In the genomic region with DNA sequence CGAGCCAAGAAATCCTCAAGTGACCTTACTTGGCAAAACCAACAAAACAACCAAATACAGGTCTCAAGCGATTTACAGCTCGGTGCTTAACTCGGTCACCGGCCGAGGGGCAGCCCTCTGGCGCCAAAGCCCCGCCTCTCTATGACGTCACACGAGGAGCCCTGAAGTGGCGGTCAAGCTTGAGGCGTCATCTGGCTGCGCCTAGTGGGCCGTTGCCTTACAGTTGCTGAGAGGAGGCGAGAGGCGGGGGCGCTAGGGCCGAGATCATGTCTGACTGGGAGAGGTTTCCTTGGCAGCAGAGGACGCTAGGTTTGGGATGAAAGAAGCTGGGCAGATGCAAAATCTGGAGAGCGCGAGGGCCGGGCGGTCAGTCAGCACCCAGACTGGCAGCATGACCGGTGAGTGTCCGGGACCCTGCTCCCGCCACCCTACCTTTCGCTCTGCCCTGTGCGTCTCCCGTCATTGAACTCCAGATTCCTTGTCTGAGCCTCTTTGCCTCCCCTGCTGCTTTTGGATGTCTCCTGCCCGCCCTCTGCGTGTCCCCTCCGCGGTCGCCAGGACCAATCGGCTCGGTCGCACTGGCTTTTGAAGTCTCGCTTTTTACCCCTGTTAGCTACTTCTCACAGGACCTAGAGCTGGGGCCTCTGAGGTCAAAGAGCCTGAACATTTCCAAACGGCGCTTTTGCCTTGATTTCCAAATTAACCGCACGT, we compare ENCODE assay signal across 1 cellular context.
A peak's percentile ranks its signal among the peaks of the same experiment; 100 is the strongest.
TF ChIP-seq lines count a peak whose summit lies in the region.

A gene (plus strand): TSS at position 204 of the 711 bp plus-strand sequence. CDS start 113 bp downstream, at position 317.

TF ChIP-seq in H1, 55 proteins besides CTCF, POLR2A, EP300 and RAD21:
- peak; percentile 76 for TF ChIP-seq KDM4A (IDR thresholded peaks at IDR 0.05; ENCODE audit: low read depth, low read length, severe bottlenecking)
- TF ChIP-seq POU5F1 (IDR thresholded peaks at IDR 0.05; ENCODE audit: low read depth, low read length): no peak
- no peak for TF ChIP-seq BACH1 (IDR thresholded peaks at IDR 0.05; ENCODE audit: low read length)
- no peak for TF ChIP-seq CBX8 (IDR thresholded peaks at IDR 0.05; ENCODE audit: borderline replicate concordance, low read depth, low read length)
- TF ChIP-seq FOSL1 (IDR thresholded peaks at IDR 0.05; ENCODE audit: insufficient read depth, low read depth, low read length): no peak
- TF ChIP-seq, protein P1, sequence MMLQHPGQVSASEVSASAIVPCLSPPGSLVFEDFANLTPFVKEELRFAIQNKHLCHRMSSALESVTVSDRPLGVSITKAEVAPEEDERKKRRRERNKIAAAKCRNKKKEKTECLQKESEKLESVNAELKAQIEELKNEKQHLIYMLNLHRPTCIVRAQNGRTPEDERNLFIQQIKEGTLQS (IDR thresholded peaks at IDR 0.05; ENCODE audit: insufficient read depth, low read depth, low read length): peak; percentile 81
- TF ChIP-seq SP2 (IDR thresholded peaks at IDR 0.05; ENCODE audit: low read length): no peak
- peak; percentile 36; the same call in 1 of the 2 replicates for TF ChIP-seq CHD2 (IDR thresholded peaks at IDR 0.05; ENCODE audit: low read length)
- TF ChIP-seq SUZ12 (IDR thresholded peaks at IDR 0.05; ENCODE audit: low read length): no peak
- TF ChIP-seq RXRA (IDR thresholded peaks at IDR 0.05; ENCODE audit: insufficient read depth, low read depth, low read length): no peak
- TF ChIP-seq JUND (IDR thresholded peaks at IDR 0.05; ENCODE audit: low read length): peak; percentile 83
- no peak for TF ChIP-seq EGR1 (IDR thresholded peaks at IDR 0.05; ENCODE audit: borderline replicate concordance, low read depth, low read length)
- no peak for TF ChIP-seq EZH2 (IDR thresholded peaks at IDR 0.05; ENCODE audit: low read depth, low read length, severe bottlenecking)
- peak; percentile 99 for TF ChIP-seq CREB1 (IDR thresholded peaks at IDR 0.05)
- no peak for TF ChIP-seq CHD1 (IDR thresholded peaks at IDR 0.05; ENCODE audit: low read depth, low read length)
- no peak for TF ChIP-seq JUN (IDR thresholded peaks at IDR 0.05; ENCODE audit: low read depth, low read length)
- TF ChIP-seq PHF8 (conservative IDR thresholded peaks at IDR 0.05; ENCODE audit: low read depth, low read length): peak; percentile 76; the same call in 1 of the 2 replicates
- TF ChIP-seq SAP30 (IDR thresholded peaks at IDR 0.05; ENCODE audit: insufficient read depth, insufficient replicate concordance, low read length): peak; percentile 96
- no peak for TF ChIP-seq YY1 (IDR thresholded peaks at IDR 0.05; ENCODE audit: low read depth, low read length)
- TF ChIP-seq CBX5 (IDR thresholded peaks at IDR 0.05; ENCODE audit: low read depth, low read length): no peak
- TF ChIP-seq SIN3A (conservative IDR thresholded peaks at IDR 0.05 in 1 of 2, IDR thresholded peaks at IDR 0.05 in 1 of 2; ENCODE audit: low read depth in 1 of 2, low read length in 2 of 2): peak; percentile 84 to 98; a peak in 2 of 4 replicates
- no peak for TF ChIP-seq GTF2F1 (IDR thresholded peaks at IDR 0.05; ENCODE audit: borderline replicate concordance, low read depth, low read length)
- no peak for TF ChIP-seq NANOG (IDR thresholded peaks at IDR 0.05; ENCODE audit: insufficient read depth, low read depth, low read length, poor library complexity, severe bottlenecking)
- no peak for TF ChIP-seq SIX5 (IDR thresholded peaks at IDR 0.05; ENCODE audit: low read depth, low read length)
- TF ChIP-seq SRF (IDR thresholded peaks at IDR 0.05; ENCODE audit: low read depth, low read length): peak; percentile 54
- TF ChIP-seq RBBP5 (IDR thresholded peaks at IDR 0.05; ENCODE audit: borderline replicate concordance, low read depth, low read length): peak; percentile 45
- TF ChIP-seq, protein P2, sequence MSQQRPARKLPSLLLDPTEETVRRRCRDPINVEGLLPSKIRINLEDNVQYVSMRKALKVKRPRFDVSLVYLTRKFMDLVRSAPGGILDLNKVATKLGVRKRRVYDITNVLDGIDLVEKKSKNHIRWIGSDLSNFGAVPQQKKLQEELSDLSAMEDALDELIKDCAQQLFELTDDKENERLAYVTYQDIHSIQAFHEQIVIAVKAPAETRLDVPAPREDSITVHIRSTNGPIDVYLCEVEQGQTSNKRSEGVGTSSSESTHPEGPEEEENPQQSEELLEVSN (IDR thresholded peaks at IDR 0.05): no peak
- no peak for TF ChIP-seq BRCA1 (IDR thresholded peaks at IDR 0.05; ENCODE audit: low read depth, low read length)
- TF ChIP-seq TAF1 (IDR thresholded peaks at IDR 0.05; ENCODE audit: low read depth, low read length): no peak; the same call in none of the 2 replicates
- no peak for TF ChIP-seq CTBP2 (IDR thresholded peaks at IDR 0.05; ENCODE audit: borderline replicate concordance, insufficient read depth, insufficient read length, low read length)
- TF ChIP-seq ASH2L (IDR thresholded peaks at IDR 0.05; ENCODE audit: low read length): peak; percentile 64
- TF ChIP-seq, protein P3, sequence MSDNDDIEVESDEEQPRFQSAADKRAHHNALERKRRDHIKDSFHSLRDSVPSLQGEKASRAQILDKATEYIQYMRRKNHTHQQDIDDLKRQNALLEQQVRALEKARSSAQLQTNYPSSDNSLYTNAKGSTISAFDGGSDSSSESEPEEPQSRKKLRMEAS (IDR thresholded peaks at IDR 0.05): peak; percentile 25; the same call in 1 of the 2 replicates
- TF ChIP-seq TAF7 (optimal IDR thresholded peaks at IDR 0.05; ENCODE audit: borderline replicate concordance, low read depth, low read length): no peak
- TF ChIP-seq SP1 (IDR thresholded peaks at IDR 0.05; ENCODE audit: low read depth, low read length): peak; percentile 82; the same call in 1 of the 2 replicates
- no peak for TF ChIP-seq NRF1 (IDR thresholded peaks at IDR 0.05; ENCODE audit: low read depth, low read length)
- TF ChIP-seq HDAC2 (IDR thresholded peaks at IDR 0.05; ENCODE audit: borderline replicate concordance in 1 of 2, low read depth in 2 of 2, low read length in 2 of 2): peak in 1 of 2 experiments; percentile 85; a peak in 1 of 4 replicates
- TF ChIP-seq TEAD4 (IDR thresholded peaks at IDR 0.05; ENCODE audit: low read depth, low read length): 0 out of 2 replicates have a peak, but pooled peaks have one; percentile 13
- TF ChIP-seq RNF2 (IDR thresholded peaks at IDR 0.05; ENCODE audit: borderline replicate concordance, low read depth, low read length, missing control alignments, poor library complexity, severe bottlenecking): no peak
- TF ChIP-seq KDM5A (IDR thresholded peaks at IDR 0.05; ENCODE audit: low read length): peak; percentile 50; the same call in 1 of the 2 replicates
- TF ChIP-seq RFX5 (IDR thresholded peaks at IDR 0.05; ENCODE audit: borderline replicate concordance, low read depth, low read length): no peak
- TF ChIP-seq BCL11A (IDR thresholded peaks at IDR 0.05; ENCODE audit: low read depth in 2 of 2, low read length in 2 of 2): no peak
- TF ChIP-seq, protein P4, sequence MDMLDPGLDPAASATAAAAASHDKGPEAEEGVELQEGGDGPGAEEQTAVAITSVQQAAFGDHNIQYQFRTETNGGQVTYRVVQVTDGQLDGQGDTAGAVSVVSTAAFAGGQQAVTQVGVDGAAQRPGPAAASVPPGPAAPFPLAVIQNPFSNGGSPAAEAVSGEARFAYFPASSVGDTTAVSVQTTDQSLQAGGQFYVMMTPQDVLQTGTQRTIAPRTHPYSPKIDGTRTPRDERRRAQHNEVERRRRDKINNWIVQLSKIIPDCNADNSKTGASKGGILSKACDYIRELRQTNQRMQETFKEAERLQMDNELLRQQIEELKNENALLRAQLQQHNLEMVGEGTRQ (IDR thresholded peaks at IDR 0.05; ENCODE audit: low read length): no peak
- no peak for TF ChIP-seq CEBPB (IDR thresholded peaks at IDR 0.05; ENCODE audit: low read depth, low read length)
- no peak for TF ChIP-seq SP4 (IDR thresholded peaks at IDR 0.05; ENCODE audit: low read length)
- TF ChIP-seq MAFK (IDR thresholded peaks at IDR 0.05; ENCODE audit: low read depth, low read length): no peak
- no peak for TF ChIP-seq HDAC6 (IDR thresholded peaks at IDR 0.05; ENCODE audit: low read depth, low read length)
- TF ChIP-seq GABPA (IDR thresholded peaks at IDR 0.05; ENCODE audit: borderline replicate concordance, insufficient read depth, low read length): no peak
- TF ChIP-seq, protein P5, sequence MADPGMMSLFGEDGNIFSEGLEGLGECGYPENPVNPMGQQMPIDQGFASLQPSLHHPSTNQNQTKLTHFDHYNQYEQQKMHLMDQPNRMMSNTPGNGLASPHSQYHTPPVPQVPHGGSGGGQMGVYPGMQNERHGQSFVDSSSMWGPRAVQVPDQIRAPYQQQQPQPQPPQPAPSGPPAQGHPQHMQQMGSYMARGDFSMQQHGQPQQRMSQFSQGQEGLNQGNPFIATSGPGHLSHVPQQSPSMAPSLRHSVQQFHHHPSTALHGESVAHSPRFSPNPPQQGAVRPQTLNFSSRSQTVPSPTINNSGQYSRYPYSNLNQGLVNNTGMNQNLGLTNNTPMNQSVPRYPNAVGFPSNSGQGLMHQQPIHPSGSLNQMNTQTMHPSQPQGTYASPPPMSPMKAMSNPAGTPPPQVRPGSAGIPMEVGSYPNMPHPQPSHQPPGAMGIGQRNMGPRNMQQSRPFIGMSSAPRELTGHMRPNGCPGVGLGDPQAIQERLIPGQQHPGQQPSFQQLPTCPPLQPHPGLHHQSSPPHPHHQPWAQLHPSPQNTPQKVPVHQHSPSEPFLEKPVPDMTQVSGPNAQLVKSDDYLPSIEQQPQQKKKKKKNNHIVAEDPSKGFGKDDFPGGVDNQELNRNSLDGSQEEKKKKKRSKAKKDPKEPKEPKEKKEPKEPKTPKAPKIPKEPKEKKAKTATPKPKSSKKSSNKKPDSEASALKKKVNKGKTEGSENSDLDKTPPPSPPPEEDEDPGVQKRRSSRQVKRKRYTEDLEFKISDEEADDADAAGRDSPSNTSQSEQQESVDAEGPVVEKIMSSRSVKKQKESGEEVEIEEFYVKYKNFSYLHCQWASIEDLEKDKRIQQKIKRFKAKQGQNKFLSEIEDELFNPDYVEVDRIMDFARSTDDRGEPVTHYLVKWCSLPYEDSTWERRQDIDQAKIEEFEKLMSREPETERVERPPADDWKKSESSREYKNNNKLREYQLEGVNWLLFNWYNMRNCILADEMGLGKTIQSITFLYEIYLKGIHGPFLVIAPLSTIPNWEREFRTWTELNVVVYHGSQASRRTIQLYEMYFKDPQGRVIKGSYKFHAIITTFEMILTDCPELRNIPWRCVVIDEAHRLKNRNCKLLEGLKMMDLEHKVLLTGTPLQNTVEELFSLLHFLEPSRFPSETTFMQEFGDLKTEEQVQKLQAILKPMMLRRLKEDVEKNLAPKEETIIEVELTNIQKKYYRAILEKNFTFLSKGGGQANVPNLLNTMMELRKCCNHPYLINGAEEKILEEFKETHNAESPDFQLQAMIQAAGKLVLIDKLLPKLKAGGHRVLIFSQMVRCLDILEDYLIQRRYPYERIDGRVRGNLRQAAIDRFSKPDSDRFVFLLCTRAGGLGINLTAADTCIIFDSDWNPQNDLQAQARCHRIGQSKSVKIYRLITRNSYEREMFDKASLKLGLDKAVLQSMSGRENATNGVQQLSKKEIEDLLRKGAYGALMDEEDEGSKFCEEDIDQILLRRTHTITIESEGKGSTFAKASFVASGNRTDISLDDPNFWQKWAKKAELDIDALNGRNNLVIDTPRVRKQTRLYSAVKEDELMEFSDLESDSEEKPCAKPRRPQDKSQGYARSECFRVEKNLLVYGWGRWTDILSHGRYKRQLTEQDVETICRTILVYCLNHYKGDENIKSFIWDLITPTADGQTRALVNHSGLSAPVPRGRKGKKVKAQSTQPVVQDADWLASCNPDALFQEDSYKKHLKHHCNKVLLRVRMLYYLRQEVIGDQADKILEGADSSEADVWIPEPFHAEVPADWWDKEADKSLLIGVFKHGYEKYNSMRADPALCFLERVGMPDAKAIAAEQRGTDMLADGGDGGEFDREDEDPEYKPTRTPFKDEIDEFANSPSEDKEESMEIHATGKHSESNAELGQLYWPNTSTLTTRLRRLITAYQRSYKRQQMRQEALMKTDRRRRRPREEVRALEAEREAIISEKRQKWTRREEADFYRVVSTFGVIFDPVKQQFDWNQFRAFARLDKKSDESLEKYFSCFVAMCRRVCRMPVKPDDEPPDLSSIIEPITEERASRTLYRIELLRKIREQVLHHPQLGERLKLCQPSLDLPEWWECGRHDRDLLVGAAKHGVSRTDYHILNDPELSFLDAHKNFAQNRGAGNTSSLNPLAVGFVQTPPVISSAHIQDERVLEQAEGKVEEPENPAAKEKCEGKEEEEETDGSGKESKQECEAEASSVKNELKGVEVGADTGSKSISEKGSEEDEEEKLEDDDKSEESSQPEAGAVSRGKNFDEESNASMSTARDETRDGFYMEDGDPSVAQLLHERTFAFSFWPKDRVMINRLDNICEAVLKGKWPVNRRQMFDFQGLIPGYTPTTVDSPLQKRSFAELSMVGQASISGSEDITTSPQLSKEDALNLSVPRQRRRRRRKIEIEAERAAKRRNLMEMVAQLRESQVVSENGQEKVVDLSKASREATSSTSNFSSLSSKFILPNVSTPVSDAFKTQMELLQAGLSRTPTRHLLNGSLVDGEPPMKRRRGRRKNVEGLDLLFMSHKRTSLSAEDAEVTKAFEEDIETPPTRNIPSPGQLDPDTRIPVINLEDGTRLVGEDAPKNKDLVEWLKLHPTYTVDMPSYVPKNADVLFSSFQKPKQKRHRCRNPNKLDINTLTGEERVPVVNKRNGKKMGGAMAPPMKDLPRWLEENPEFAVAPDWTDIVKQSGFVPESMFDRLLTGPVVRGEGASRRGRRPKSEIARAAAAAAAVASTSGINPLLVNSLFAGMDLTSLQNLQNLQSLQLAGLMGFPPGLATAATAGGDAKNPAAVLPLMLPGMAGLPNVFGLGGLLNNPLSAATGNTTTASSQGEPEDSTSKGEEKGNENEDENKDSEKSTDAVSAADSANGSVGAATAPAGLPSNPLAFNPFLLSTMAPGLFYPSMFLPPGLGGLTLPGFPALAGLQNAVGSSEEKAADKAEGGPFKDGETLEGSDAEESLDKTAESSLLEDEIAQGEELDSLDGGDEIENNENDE (IDR thresholded peaks at IDR 0.05; ENCODE audit: insufficient replicate concordance, low read length): no peak
- TF ChIP-seq TBP (IDR thresholded peaks at IDR 0.05; ENCODE audit: low read depth, low read length): peak; percentile 65; the same call in 1 of the 2 replicates
- TF ChIP-seq KDM1A (IDR thresholded peaks at IDR 0.05; ENCODE audit: borderline replicate concordance, low read length): no peak
- no peak for TF ChIP-seq ZNF274 (IDR thresholded peaks at IDR 0.05; ENCODE audit: borderline replicate concordance, extremely low read depth, low read length)
- no peak for TF ChIP-seq TCF12 (IDR thresholded peaks at IDR 0.05; ENCODE audit: low read depth, low read length)
- TF ChIP-seq SIRT6 (IDR thresholded peaks at IDR 0.05; ENCODE audit: low read length): no peak
- TF ChIP-seq, protein P6, sequence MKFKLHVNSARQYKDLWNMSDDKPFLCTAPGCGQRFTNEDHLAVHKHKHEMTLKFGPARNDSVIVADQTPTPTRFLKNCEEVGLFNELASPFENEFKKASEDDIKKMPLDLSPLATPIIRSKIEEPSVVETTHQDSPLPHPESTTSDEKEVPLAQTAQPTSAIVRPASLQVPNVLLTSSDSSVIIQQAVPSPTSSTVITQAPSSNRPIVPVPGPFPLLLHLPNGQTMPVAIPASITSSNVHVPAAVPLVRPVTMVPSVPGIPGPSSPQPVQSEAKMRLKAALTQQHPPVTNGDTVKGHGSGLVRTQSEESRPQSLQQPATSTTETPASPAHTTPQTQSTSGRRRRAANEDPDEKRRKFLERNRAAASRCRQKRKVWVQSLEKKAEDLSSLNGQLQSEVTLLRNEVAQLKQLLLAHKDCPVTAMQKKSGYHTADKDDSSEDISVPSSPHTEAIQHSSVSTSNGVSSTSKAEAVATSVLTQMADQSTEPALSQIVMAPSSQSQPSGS (IDR thresholded peaks at IDR 0.05; ENCODE audit: low read length): peak; percentile 88
- TF ChIP-seq POLR2AphosphoS5 (IDR thresholded peaks at IDR 0.05; ENCODE audit: low read depth, low read length): peak; percentile 55
